Comparison of ENCODE assay signal across 29 cellular contexts in genomic region chr1:187665513-187665912, GRCh38.
"Had no signal": no experiment of that assay in that cellular context is flagged by ENCODE, and none has a peak within 500 bp of the region (broad histone marks: within the 10 kb centered on the region; RNA-seq: fewer than 3 reads in every experiment).

No MANE protein-coding gene starts in this region.

- H3K9me3 Mint-ChIP-seq: activated CD4-positive, alpha-beta memory T cell treated with anti-CD3 and anti-CD28 coated beads, Interleukin-2, amount 10 ng/mL, durations not matched to agents 7 days and 5 days; activated CD4-positive, alpha-beta T cell treated with anti-CD3 and anti-CD28 coated beads, Interleukin-2, amount 10 ng/mL, durations not matched to agents 7 days and 5 days; activated naive CD4-positive, alpha-beta T cell treated with anti-CD3 and anti-CD28 coated beads, Interleukin-2, amount 10 ng/mL, durations not matched to agents 7 days and 5 days; activated naive CD4-positive, alpha-beta T cell treated with anti-CD3 and anti-CD28 coated beads, Interleukin-2, amount 50 U/mL, for 72 hours; activated naive CD8-positive, alpha-beta T cell treated with anti-CD3 and anti-CD28 coated beads, Interleukin-2, amount 10 ng/mL, durations not matched to agents 7 days and 5 days; activated T-cell treated with anti-CD3 and anti-CD28 coated beads, Interleukin-2, amount 50 U/mL, for 72 hours had no signal

- H3K36me3 ChIP-seq: ascending aorta, breast epithelium, cardiac muscle cell, colonic mucosa, esophagus squamous epithelium, gastroesophageal sphincter, heart right ventricle had no signal

- H3K27me3 Mint-ChIP-seq: activated CD4-positive, alpha-beta memory T cell treated with anti-CD3 and anti-CD28 coated beads, Interleukin-2, amount 10 ng/mL, durations not matched to agents 7 days and 5 days; activated CD4-positive, alpha-beta T cell treated with anti-CD3 and anti-CD28 coated beads for 36 hours; activated CD4-positive, alpha-beta T cell treated with anti-CD3 and anti-CD28 coated beads, Interleukin-2, amount 10 ng/mL, durations not matched to agents 7 days and 5 days; activated naive CD4-positive, alpha-beta T cell treated with anti-CD3 and anti-CD28 coated beads, Interleukin-2, amount 10 ng/mL, durations not matched to agents 7 days and 5 days; activated naive CD8-positive, alpha-beta T cell treated with anti-CD3 and anti-CD28 coated beads, Interleukin-2, amount 10 ng/mL, durations not matched to agents 7 days and 5 days; activated T-cell treated with anti-CD3 and anti-CD28 coated beads, Interleukin-2, amount 50 U/mL, for 24 hours had no signal

- H3K4me1 ChIP-seq: ascending aorta, breast epithelium, colonic mucosa, esophagus squamous epithelium, gastroesophageal sphincter, heart right ventricle had no signal

- H3K27ac Mint-ChIP-seq: activated CD4-positive, alpha-beta memory T cell treated with anti-CD3 and anti-CD28 coated beads, Interleukin-2, amount 10 ng/mL, durations not matched to agents 7 days and 5 days; activated CD4-positive, alpha-beta T cell treated with anti-CD3 and anti-CD28 coated beads for 36 hours; activated CD4-positive, alpha-beta T cell treated with anti-CD3 and anti-CD28 coated beads, Interleukin-2, amount 10 ng/mL, durations not matched to agents 7 days and 5 days; activated naive CD4-positive, alpha-beta T cell treated with anti-CD3 and anti-CD28 coated beads, Interleukin-2, amount 10 ng/mL, durations not matched to agents 7 days and 5 days; activated naive CD4-positive, alpha-beta T cell treated with anti-CD3 and anti-CD28 coated beads, Interleukin-2, amount 50 U/mL, for 72 hours; activated naive CD8-positive, alpha-beta T cell treated with anti-CD3 and anti-CD28 coated beads, Interleukin-2, amount 10 ng/mL, durations not matched to agents 7 days and 5 days; activated T-cell treated with anti-CD3 and anti-CD28 coated beads, Interleukin-2, amount 50 U/mL, for 24 hours; activated T-cell treated with anti-CD3 and anti-CD28 coated beads, Interleukin-2, amount 50 U/mL, for 72 hours; brain had no signal

- DNase-seq: activated CD4-positive, alpha-beta memory T cell treated with anti-CD3 and anti-CD28 coated beads, Interleukin-2, amount 10 ng/mL, durations not matched to agents 7 days and 5 days; activated CD4-positive, alpha-beta T cell treated with anti-CD3 and anti-CD28 coated beads for 36 hours; activated CD4-positive, alpha-beta T cell treated with anti-CD3 and anti-CD28 coated beads, Interleukin-2, amount 10 ng/mL, durations not matched to agents 7 days and 5 days; activated CD4-positive, alpha-beta T cell treated with anti-CD3 and anti-CD28 coated beads, Interleukin-2, amount 50 U/mL, for 4 hours; activated CD4-positive, CD25-positive, alpha-beta regulatory T cell; activated CD4-positive, CD25-positive, alpha-beta regulatory T cell treated with anti-CD3 and anti-CD28 coated beads, Interleukin-2, amount 50 U/mL, for 72 hours; activated CD8-positive, alpha-beta memory T cell treated with anti-CD3 and anti-CD28 coated beads, Interleukin-2, amount 50 U/mL, for 48 hours; activated gamma-delta T cell; activated naive CD4-positive, alpha-beta T cell; activated naive CD4-positive, alpha-beta T cell treated with anti-CD3 and anti-CD28 coated beads, Interleukin-2, amount 10 ng/mL, durations not matched to agents 7 days and 5 days; activated naive CD8-positive, alpha-beta T cell treated with anti-CD3 and anti-CD28 coated beads, Interleukin-2, amount 10 ng/mL, durations not matched to agents 7 days and 5 days; activated T-cell treated with anti-CD3 and anti-CD28 coated beads for 4 hours; activated T-cell treated with anti-CD3 and anti-CD28 coated beads, Interleukin-2, amount 50 U/mL, for 24 hours; activated T-cell treated with anti-CD3 and anti-CD28 coated beads, Interleukin-2, amount 50 U/mL, for 72 hours; central memory CD4-positive, alpha-beta T cell; cerebellar nuclear complex; colonic mucosa; effector CD8-positive, alpha-beta T cell; esophagus squamous epithelium; foreskin melanocyte; heart right ventricle; T-helper 2 cell had no signal

- H3K4me3 ChIP-seq: ascending aorta, breast epithelium, cardiac muscle cell, colonic mucosa, esophagus squamous epithelium, gastroesophageal sphincter, heart right ventricle had no signal

- ATAC-seq: activated CD4-positive, alpha-beta T cell treated with anti-CD3 and anti-CD28 coated beads for 36 hours; activated T-cell treated with anti-CD3 and anti-CD28 coated beads, Interleukin-2, amount 50 U/mL, for 72 hours; gastroesophageal sphincter; heart right ventricle had no signal

- H3K4me3 Mint-ChIP-seq: activated CD4-positive, alpha-beta memory T cell treated with anti-CD3 and anti-CD28 coated beads, Interleukin-2, amount 10 ng/mL, durations not matched to agents 7 days and 5 days; activated CD4-positive, alpha-beta T cell treated with anti-CD3 and anti-CD28 coated beads for 36 hours; activated CD4-positive, alpha-beta T cell treated with anti-CD3 and anti-CD28 coated beads, Interleukin-2, amount 10 ng/mL, durations not matched to agents 7 days and 5 days; activated naive CD4-positive, alpha-beta T cell treated with anti-CD3 and anti-CD28 coated beads, Interleukin-2, amount 10 ng/mL, durations not matched to agents 7 days and 5 days; activated naive CD8-positive, alpha-beta T cell treated with anti-CD3 and anti-CD28 coated beads, Interleukin-2, amount 10 ng/mL, durations not matched to agents 7 days and 5 days; activated T-cell treated with anti-CD3 and anti-CD28 coated beads, Interleukin-2, amount 50 U/mL, for 24 hours; activated T-cell treated with anti-CD3 and anti-CD28 coated beads, Interleukin-2, amount 50 U/mL, for 72 hours; brain had no signal

- H3K27ac ChIP-seq: ascending aorta, breast epithelium, cardiac muscle cell, colonic mucosa, epithelial cell of prostate, esophagus squamous epithelium, gastroesophageal sphincter, heart right ventricle had no signal

- H3K36me3 Mint-ChIP-seq: activated naive CD4-positive, alpha-beta T cell treated with anti-CD3 and anti-CD28 coated beads, Interleukin-2, amount 10 ng/mL, durations not matched to agents 7 days and 5 days; activated naive CD4-positive, alpha-beta T cell treated with anti-CD3 and anti-CD28 coated beads, Interleukin-2, amount 50 U/mL, for 72 hours; activated naive CD8-positive, alpha-beta T cell treated with anti-CD3 and anti-CD28 coated beads, Interleukin-2, amount 10 ng/mL, durations not matched to agents 7 days and 5 days; brain had no signal

- H3K9me3 ChIP-seq: ascending aorta, breast epithelium, colonic mucosa, esophagus squamous epithelium, gastroesophageal sphincter, heart right ventricle had no signal

- H3K4me1 Mint-ChIP-seq: activated CD4-positive, alpha-beta memory T cell treated with anti-CD3 and anti-CD28 coated beads, Interleukin-2, amount 10 ng/mL, durations not matched to agents 7 days and 5 days; activated CD4-positive, alpha-beta T cell treated with anti-CD3 and anti-CD28 coated beads for 36 hours; activated CD4-positive, alpha-beta T cell treated with anti-CD3 and anti-CD28 coated beads, Interleukin-2, amount 10 ng/mL, durations not matched to agents 7 days and 5 days; activated naive CD4-positive, alpha-beta T cell treated with anti-CD3 and anti-CD28 coated beads, Interleukin-2, amount 10 ng/mL, durations not matched to agents 7 days and 5 days; activated naive CD8-positive, alpha-beta T cell treated with anti-CD3 and anti-CD28 coated beads, Interleukin-2, amount 10 ng/mL, durations not matched to agents 7 days and 5 days; brain had no signal

- H3K27me3 ChIP-seq: ascending aorta, breast epithelium, cardiac muscle cell, colonic mucosa, esophagus squamous epithelium, gastroesophageal sphincter, heart right ventricle had no signal
